In genomic region chr9:93684161-93684765, GRCh38 we compare ENCODE assay signal across 24 cellular contexts.
DNase-seq lines count a peak whose midpoint lies in the region; ATAC-seq, FAIRE-seq and TF ChIP-seq lines count a peak whose summit lies in the region.
"Had no signal": no experiment of that assay in that cellular context is flagged by ENCODE, and none has a peak within 500 bp of the region (broad histone marks: within the 10 kb centered on the region; RNA-seq: fewer than 3 reads in every experiment).

No MANE protein-coding gene starts in this region.

- DNase-seq in activated CD4-positive, alpha-beta T cell treated with anti-CD3 and anti-CD28 coated beads, Interleukin-2, amount 10 ng/mL, durations not matched to agents 24 days and 14 days = peak; percentile 38
- DNase-seq in activated CD4-positive, alpha-beta T cell treated with anti-CD3 and anti-CD28 coated beads, Interleukin-2, amount 50 U/mL, for 1 hour = no peak
- DNase-seq in WTC11 (ENCODE audit: low spot score) (peak; percentile 4), left lobe of liver (ENCODE audit: low spot score) (peak; percentile 37), spleen (peak; percentile 42), urothelium cell line (ENCODE audit: low spot score) (no peak)
- DNase-seq in stimulated activated CD4-positive, alpha-beta T cell treated with anti-CD3 and anti-CD28 coated beads, Interleukin-4, amount 100 ng/mL, for 24 hours = no peak
- DNase-seq: 8988T, DMS79 treated with DMSO at 0.1 percent for 48 hours, GOT3, Karpas-422, left lung, NCI-H1436, NCI-H446, NCI-H774, substantia nigra, T-helper 1 cell had no signal

- no peak for FAIRE-seq in urothelium cell line (lab: Jason Lieb, UNC)
- FAIRE-seq: frontal cortex, GM18507 had no signal

- no peak overlapping the region for H3K4me3 ChIP-seq in spleen
- H3K4me3 ChIP-seq: left lung had no signal

- no peaks in the 10 kb centered on the region for H3K9me3 Mint-ChIP-seq in activated CD4-positive, alpha-beta T cell treated with anti-CD3 and anti-CD28 coated beads, Interleukin-2, amount 10 ng/mL, durations not matched to agents 24 days and 14 days
- H3K9me3 Mint-ChIP-seq in WTC11 = peaks cover 21% of the 10 kb centered on the region

- ATAC-seq in WTC11 (no peak), left lobe of liver (no peak), GM21390 (IDR thresholded peaks at IDR 0.05; ENCODE audit: unreplicated experiment) (no peak)
- ATAC-seq: left lung; naive thymus-derived CD4-positive, alpha-beta T cell had no signal

- H3K9me3 ChIP-seq in spleen = peaks cover 0 to 21% (median 16%) of the 10 kb centered on the region in 8 donors

- peaks cover 0 to 4% (median 0%) of the 10 kb centered on the region in 6 donors for H3K36me3 ChIP-seq in spleen

- H3K27ac ChIP-seq in spleen = no peak overlapping the region
- H3K27ac ChIP-seq: left lung had no signal

- intact Hi-C loops in activated CD4-positive, alpha-beta T cell treated with anti-CD3 and anti-CD28 coated beads, Interleukin-2, amount 10 ng/mL, durations not matched to agents 24 days and 14 days (cut with micrococcal nuclease) = no loop called here
- intact Hi-C loops in spleen (cut with DNase I; ENCODE audit: low total_unique reads) = loop anchor here (5.0 kb wide), 1 partner anchor 278 kb away; no protein-coding TSS in a partner anchor

- no peak overlapping the region for H3K27ac Mint-ChIP-seq in activated CD4-positive, alpha-beta T cell treated with anti-CD3 and anti-CD28 coated beads, Interleukin-2, amount 10 ng/mL, durations not matched to agents 24 days and 14 days
- no peak overlapping the region for H3K27ac Mint-ChIP-seq in WTC11
- H3K27ac Mint-ChIP-seq: activated naive CD8-positive, alpha-beta T cell; CD14-positive monocyte; mesothelial cell of epicardium; naive thymus-derived CD4-positive, alpha-beta T cell had no signal

- no peak for TF ChIP-seq POLR2A in spleen (IDR thresholded peaks at IDR 0.05)

- peaks cover 0 to 20% (median 2%) of the 10 kb centered on the region in 6 donors for H3K4me1 ChIP-seq in spleen
- H3K4me1 ChIP-seq: left lung had no signal

- no peaks in the 10 kb centered on the region for H3K27me3 Mint-ChIP-seq in activated CD4-positive, alpha-beta T cell treated with anti-CD3 and anti-CD28 coated beads, Interleukin-2, amount 10 ng/mL, durations not matched to agents 24 days and 14 days
- no peaks in the 10 kb centered on the region for H3K27me3 Mint-ChIP-seq in WTC11 (ENCODE audit: low read depth)

- CTCF ChIA-PET in WTC11 (lab: Charles Lee) = interaction anchor here (0.7 to 1.7 kb wide), 5 partner anchors 130 to 318 kb away, joined by 3 to 5 read pairs (median 4); no protein-coding TSS in a partner anchor

- TF ChIP-seq CTCF in WTC11 (IDR thresholded peaks at IDR 0.05) = no peak
- no peak for TF ChIP-seq CTCF in spleen (IDR thresholded peaks at IDR 0.05 in 8 of 11, conservative IDR thresholded peaks at IDR 0.05 in 3 of 11)

- peaks cover 0 to 10% (median 0%) of the 10 kb centered on the region in 7 donors for H3K27me3 ChIP-seq in spleen (replicated peaks in 1 of 7)
- H3K27me3 ChIP-seq: left lung had no signal

- POLR2A ChIA-PET in WTC11 (lab: Charles Lee) = no interaction called here

- peaks cover 3% of the 10 kb centered on the region for H3K4me1 Mint-ChIP-seq in activated CD4-positive, alpha-beta T cell treated with anti-CD3 and anti-CD28 coated beads, Interleukin-2, amount 10 ng/mL, durations not matched to agents 24 days and 14 days
- H3K4me1 Mint-ChIP-seq in WTC11 = peaks cover 3% of the 10 kb centered on the region
- H3K4me1 Mint-ChIP-seq: mesothelial cell of epicardium had no signal

- 86 to 92% (median 90%) methylated on average over 17 to 20 of the region's 20 CpGs for WGBS in spleen, 5 donors

- no peak overlapping the region for H3K4me3 Mint-ChIP-seq in activated CD4-positive, alpha-beta T cell treated with anti-CD3 and anti-CD28 coated beads, Interleukin-2, amount 10 ng/mL, durations not matched to agents 24 days and 14 days
- no peak overlapping the region for H3K4me3 Mint-ChIP-seq in WTC11
- H3K4me3 Mint-ChIP-seq: activated naive CD8-positive, alpha-beta T cell; CD14-positive monocyte; mesothelial cell of epicardium; naive thymus-derived CD4-positive, alpha-beta T cell had no signal

- H3K36me3 Mint-ChIP-seq in activated CD4-positive, alpha-beta T cell treated with anti-CD3 and anti-CD28 coated beads, Interleukin-2, amount 10 ng/mL, durations not matched to agents 24 days and 14 days (ENCODE audit: low read depth) = no peaks in the 10 kb centered on the region
- H3K36me3 Mint-ChIP-seq in WTC11 = peaks cover 13% of the 10 kb centered on the region
- H3K36me3 Mint-ChIP-seq: activated naive CD8-positive, alpha-beta T cell; CD14-positive monocyte; mesothelial cell of epicardium had no signal

TF ChIP-seq in WTC11, 78 proteins besides CTCF, POLR2A, EP300 and RAD21:
- TF ChIP-seq AR (CRISPR knock-in tag; IDR thresholded peaks at IDR 0.05) = no peak
- no peak for TF ChIP-seq ZNF532 (CRISPR knock-in tag; IDR thresholded peaks at IDR 0.05; ENCODE audit: borderline replicate concordance)
- TF ChIP-seq ELF4 (CRISPR knock-in tag; IDR thresholded peaks at IDR 0.05; ENCODE audit: low read depth) = no peak
- no peak for TF ChIP-seq CBFB (CRISPR knock-in tag; IDR thresholded peaks at IDR 0.05; ENCODE audit: low read depth)
- TF ChIP-seq ZNF232 (CRISPR knock-in tag; IDR thresholded peaks at IDR 0.05) = no peak

Comparison
In these comparisons a context has a peak if more than half of its experiments do, and no peak if none do; other contexts are left out.
1. DNase-seq: peak in activated CD4-positive, alpha-beta T cell treated with anti-CD3 and anti-CD28 coated beads, Interleukin-2, amount 10 ng/mL, durations not matched to agents 24 days and 14 days (single experiment), WTC11 (single experiment), left lobe of liver (single experiment) and spleen (single experiment); none in activated CD4-positive, alpha-beta T cell treated with anti-CD3 and anti-CD28 coated beads, Interleukin-2, amount 50 U/mL, for 1 hour (single experiment), urothelium cell line (single experiment) and stimulated activated CD4-positive, alpha-beta T cell treated with anti-CD3 and anti-CD28 coated beads, Interleukin-4, amount 100 ng/mL, for 24 hours (single experiment).